In genomic region chr6:56540232-56540631, GRCh38 we compare ENCODE assay signal across 12 cellular contexts.
DNase-seq lines count a peak whose midpoint lies in the region; ATAC-seq and TF ChIP-seq lines count a peak whose summit lies in the region.
"Had no signal": no experiment of that assay in that cellular context is flagged by ENCODE, and none has a peak within 500 bp of the region (broad histone marks: within the 10 kb centered on the region; RNA-seq: fewer than 3 reads in every experiment).

No MANE protein-coding gene starts in this region.

- H3K9me3 Mint-ChIP-seq in activated T-cell treated with anti-CD3 and anti-CD28 coated beads, Interleukin-2, amount 50 U/mL, for 72 hours: no peaks in the 10 kb centered on the region
- H3K9me3 Mint-ChIP-seq in activated naive CD4-positive, alpha-beta T cell treated with anti-CD3 and anti-CD28 coated beads for 36 hours: no peaks in the 10 kb centered on the region

- TF ChIP-seq CTCF in WI38 (IDR thresholded peaks at IDR 0.05; ENCODE audit: low read depth, low read length) (no peak), left lung (IDR thresholded peaks at IDR 0.05) (no peak), tibial artery (IDR thresholded peaks at IDR 0.05) (no peak)

- H3K4me3 ChIP-seq in WI38 (ENCODE audit: low read depth, low read length) (peak overlapping the region; percentile 68), left lung (peak overlapping the region; percentile 40 to 44), tibial artery (peak overlapping the region; percentile 71 to 78)

- H3K4me1 ChIP-seq in left lung: peaks cover 9 to 25% of the 10 kb centered on the region in 2 donors
- H3K4me1 ChIP-seq in tibial artery: peaks cover 0 to 57% (median 17%) of the 10 kb centered on the region in 4 donors

- no peak for ATAC-seq in left lung
- no peak for ATAC-seq in activated T-cell treated with anti-CD3 and anti-CD28 coated beads, Interleukin-2, amount 50 U/mL, for 72 hours (replicated peaks in 1 of 2)

- no peaks in the 10 kb centered on the region for H3K4me1 Mint-ChIP-seq in activated T-cell treated with anti-CD3 and anti-CD28 coated beads, Interleukin-2, amount 50 U/mL, for 72 hours (ENCODE audit: low read depth)
- H3K4me1 Mint-ChIP-seq in activated naive CD4-positive, alpha-beta T cell treated with anti-CD3 and anti-CD28 coated beads for 36 hours (ENCODE audit: low read depth): no peaks in the 10 kb centered on the region

- no peaks in the 10 kb centered on the region for H3K36me3 Mint-ChIP-seq in activated T-cell treated with anti-CD3 and anti-CD28 coated beads, Interleukin-2, amount 50 U/mL, for 72 hours (ENCODE audit: insufficient read depth in 2 of 2)
- H3K36me3 Mint-ChIP-seq in activated naive CD4-positive, alpha-beta T cell treated with anti-CD3 and anti-CD28 coated beads for 36 hours (ENCODE audit: low read depth): no peaks in the 10 kb centered on the region

- H3K27ac Mint-ChIP-seq in activated T-cell treated with anti-CD3 and anti-CD28 coated beads, Interleukin-2, amount 50 U/mL, for 72 hours: no peak overlapping the region
- no peak overlapping the region for H3K27ac Mint-ChIP-seq in activated naive CD4-positive, alpha-beta T cell treated with anti-CD3 and anti-CD28 coated beads for 36 hours

- H3K36me3 ChIP-seq in left lung (peaks cover 0 to 2% of the 10 kb centered on the region in 2 donors), tibial artery (peaks cover 10 to 19% (median 15%) of the 10 kb centered on the region in 3 donors)

- CTCF ChIA-PET in activated naive CD4-positive, alpha-beta T cell treated with anti-CD3 and anti-CD28 coated beads for 36 hours (lab: Charles Lee): interaction anchor here (1.3 to 1.4 kb wide), 2 partner anchors 8 to 55 kb away, joined by 3 to 6 read pairs; no protein-coding TSS in a partner anchor

- intact Hi-C loops in left lung (cut with DNase I): no loop called here
- intact Hi-C loops in tibial artery (cut with DNase I; ENCODE audit: low total_unique reads): loop anchor here (2.0 to 10.0 kb wide), 4 partner anchors 33 to 175 kb away; no protein-coding TSS in a partner anchor
- intact Hi-C loops in activated naive CD4-positive, alpha-beta T cell treated with anti-CD3 and anti-CD28 coated beads for 36 hours (cut with micrococcal nuclease): loop anchor here (5.0 kb wide), 2 partner anchors 133 to 673 kb away; no protein-coding TSS in a partner anchor

- DNase-seq in NOMO-1 (lab: John Stamatoyannopoulos, UW; ENCODE audit: unreplicated experiment in 2 of 2): peak; percentile 16 to 63
- DNase-seq in NOMO-1 treated with dmso at 0.1 percent for 144 hours (lab: John Stamatoyannopoulos, UW; ENCODE audit: unreplicated experiment): no peak
- no peak for DNase-seq in left lung
- no peak for DNase-seq in tibial artery
- DNase-seq in NCI-H1694 treated with DMSO at 0.1 percent for 48 hours (lab: John Stamatoyannopoulos, UW): no peak
- no peak for DNase-seq in activated T-cell treated with anti-CD3 and anti-CD28 coated beads, Interleukin-2, amount 50 U/mL, for 72 hours
- DNase-seq in activated naive CD4-positive, alpha-beta T cell treated with anti-CD3 and anti-CD28 coated beads for 36 hours: no peak
- DNase-seq: central memory CD4-positive, alpha-beta T cell; GOT3; NCI-H774; stimulated activated CD4-positive, alpha-beta T cell treated with anti-CD3 and anti-CD28 coated beads, Interleukin-2, amount 100 ng/mL, for 48 hours had no signal

- H3K9me3 ChIP-seq in left lung: no peaks in the 10 kb centered on the region
- H3K9me3 ChIP-seq in tibial artery: no peaks in the 10 kb centered on the region

- H3K4me3 Mint-ChIP-seq in activated T-cell treated with anti-CD3 and anti-CD28 coated beads, Interleukin-2, amount 50 U/mL, for 72 hours: no peak overlapping the region
- no peak overlapping the region for H3K4me3 Mint-ChIP-seq in activated naive CD4-positive, alpha-beta T cell treated with anti-CD3 and anti-CD28 coated beads for 36 hours

- H3K27ac ChIP-seq in left lung (peak overlapping the region; percentile 85 to 97), tibial artery (peak overlapping the region; percentile 92 to 93)

- H3K27me3 ChIP-seq in left lung: no peaks in the 10 kb centered on the region
- H3K27me3 ChIP-seq in tibial artery: no peaks in the 10 kb centered on the region

- H3K27me3 Mint-ChIP-seq in activated T-cell treated with anti-CD3 and anti-CD28 coated beads, Interleukin-2, amount 50 U/mL, for 72 hours (ENCODE audit: low read depth): no peaks in the 10 kb centered on the region
- no peaks in the 10 kb centered on the region for H3K27me3 Mint-ChIP-seq in activated naive CD4-positive, alpha-beta T cell treated with anti-CD3 and anti-CD28 coated beads for 36 hours (ENCODE audit: low read depth)

Comparison
In these comparisons a context has a peak if more than half of its experiments do, and no peak if none do; other contexts are left out.
1. DNase-seq: peak in NOMO-1 (2 of 2); none in NOMO-1 treated with dmso at 0.1 percent for 144 hours (single experiment), left lung (0 of 2), tibial artery (0 of 2), NCI-H1694 treated with DMSO at 0.1 percent for 48 hours (single experiment), activated T-cell treated with anti-CD3 and anti-CD28 coated beads, Interleukin-2, amount 50 U/mL, for 72 hours (0 of 2) and activated naive CD4-positive, alpha-beta T cell treated with anti-CD3 and anti-CD28 coated beads for 36 hours (single experiment).
2. intact Hi-C loops: an anchor here in tibial artery (2.0 to 10.0 kb wide) and activated naive CD4-positive, alpha-beta T cell treated with anti-CD3 and anti-CD28 coated beads for 36 hours (5.0 kb wide); none called in left lung.
3. Peak in every context shown above with its lines, with median percentiles within 50 percentile points of each other: H3K4me3 ChIP-seq.